Comparison of ENCODE assay signal across 1 cellular context in genomic region chr17:55549140-55549539, GRCh38.
TF ChIP-seq lines count a peak whose summit lies in the region.

No MANE protein-coding gene starts in this region.

TF ChIP-seq in SK-N-SH treated with all-trans-retinoic acid at 6 μM for 48 hours, 23 proteins besides CTCF, POLR2A, EP300 and RAD21 (continued from another document):
- TF ChIP-seq PATZ1 (CRISPR knock-in tag; IDR thresholded peaks at IDR 0.05; ENCODE audit: borderline replicate concordance) (no peak), GLIS3 (CRISPR knock-in tag; IDR thresholded peaks at IDR 0.05) (no peak), ZFP30 (CRISPR knock-in tag; IDR thresholded peaks at IDR 0.05) (no peak), TCF4 (CRISPR knock-in tag; IDR thresholded peaks at IDR 0.05; ENCODE audit: borderline replicate concordance) (no peak), CSDC2 (CRISPR knock-in tag; IDR thresholded peaks at IDR 0.05) (no peak), PPARA (CRISPR knock-in tag; IDR thresholded peaks at IDR 0.05; ENCODE audit: borderline replicate concordance) (no peak), RARB (CRISPR knock-in tag; IDR thresholded peaks at IDR 0.05) (no peak), ZNF565 (CRISPR knock-in tag; conservative IDR thresholded peaks at IDR 0.05; ENCODE audit: low read depth) (no peak), BACH2 (CRISPR knock-in tag; IDR thresholded peaks at IDR 0.05; ENCODE audit: borderline replicate concordance) (no peak), SNAI2 (CRISPR knock-in tag; IDR thresholded peaks at IDR 0.05) (no peak), ARNTL (CRISPR knock-in tag; IDR thresholded peaks at IDR 0.05; ENCODE audit: borderline replicate concordance, low read depth) (no peak), TSHZ2 (CRISPR knock-in tag; IDR thresholded peaks at IDR 0.05) (no peak), ZFP3 (CRISPR knock-in tag; IDR thresholded peaks at IDR 0.05) (no peak), CSRNP3 (CRISPR knock-in tag; IDR thresholded peaks at IDR 0.05) (no peak), POU6F1 (CRISPR knock-in tag; IDR thresholded peaks at IDR 0.05; ENCODE audit: borderline replicate concordance, low read depth) (no peak), ESRRG (CRISPR knock-in tag; IDR thresholded peaks at IDR 0.05) (no peak), TOX (CRISPR knock-in tag; IDR thresholded peaks at IDR 0.05; ENCODE audit: borderline replicate concordance) (no peak), ZNF70 (CRISPR knock-in tag; IDR thresholded peaks at IDR 0.05) (no peak), ZNF8 (CRISPR knock-in tag; IDR thresholded peaks at IDR 0.05) (no peak)
